In genomic region chr10:73782749-73783085, GRCh38 we compare ENCODE assay signal across 8 cellular contexts. TPM values are rescaled to one million over a fixed set of nuclear protein-coding genes. Genes with fewer than 3 reads are reported as not detected.
A peak's percentile ranks its signal among the peaks of the same experiment; 100 is the strongest.
DNase-seq lines count a peak whose midpoint lies in the region; ATAC-seq lines count a peak whose summit lies in the region.
"Had no signal": no experiment of that assay in that cellular context is flagged by ENCODE, and none has a peak within 500 bp of the region (broad histone marks: within the 10 kb centered on the region; RNA-seq: fewer than 3 reads in every experiment).

No MANE protein-coding gene starts in this region.

- peak overlapping the region; percentile 99 for H3K4me3 Mint-ChIP-seq in activated T-helper 2 cell treated with anti-CD3 and anti-CD28 coated beads, Interferon-gamma antibody, Interleukin-2, Interleukin-4, amounts not matched to agents 10 μg/mL and 5 μg/mL and 100 μg/mL, durations not matched to agents 14 hours and 24 hours and 36 hours (ENCODE audit: low read depth)

- H3K27me3 ChIP-seq in HUES48 (ENCODE audit: control insufficient read depth, insufficient read depth, low read length) (no peaks in the 10 kb centered on the region), iPS-18a (ENCODE audit: control insufficient read depth, insufficient read depth, low read length) (no peaks in the 10 kb centered on the region), stomach smooth muscle (ENCODE audit: control insufficient read depth in 1 of 2, insufficient read depth in 2 of 2, low read length in 2 of 2) (no peaks in the 10 kb centered on the region)

- peak overlapping the region; percentile 84 for H3K9ac ChIP-seq in HUES48 (ENCODE audit: low read depth, low read length)
- H3K9ac ChIP-seq in iPS-18a (ENCODE audit: low read length), result peak overlapping the region; percentile 75
- H3K9ac ChIP-seq in stomach smooth muscle (ENCODE audit: low read length in 2 of 2), result peak overlapping the region; percentile 86 to 91

- intact Hi-C loops in activated T-helper 2 cell treated with anti-CD3 and anti-CD28 coated beads, Interferon-gamma antibody, Interleukin-2, Interleukin-4, amounts not matched to agents 10 μg/mL and 5 μg/mL and 100 μg/mL, durations not matched to agents 14 hours and 24 hours and 36 hours (cut with micrococcal nuclease), result loop anchor here (10.0 kb wide), 4 partner anchors 92 to 1332 kb away; partner anchors contain the start of genes CAMK2G and SAMD8

- H3K4me3 ChIP-seq in HUES48 (ENCODE audit: low read depth, low read length) (peak overlapping the region; percentile 98), iPS-18a (ENCODE audit: low read length) (peak overlapping the region; percentile 76), stomach smooth muscle (ENCODE audit: low read length in 2 of 2) (peak overlapping the region; percentile 89 to 90)

- peaks cover 43% of the 10 kb centered on the region for H3K4me1 Mint-ChIP-seq in activated T-helper 2 cell treated with anti-CD3 and anti-CD28 coated beads, Interferon-gamma antibody, Interleukin-2, Interleukin-4, amounts not matched to agents 10 μg/mL and 5 μg/mL and 100 μg/mL, durations not matched to agents 14 hours and 24 hours and 36 hours (ENCODE audit: low read depth)

- H3K36me3 ChIP-seq in HUES48 (ENCODE audit: control insufficient read depth, insufficient read depth, low read length) (peaks cover 21% of the 10 kb centered on the region), iPS-18a (ENCODE audit: control insufficient read depth, low read depth, low read length) (peaks cover 3% of the 10 kb centered on the region), stomach smooth muscle (ENCODE audit: control insufficient read depth in 2 of 2, insufficient read depth in 2 of 2, low read length in 2 of 2) (peaks cover 3 to 4% of the 10 kb centered on the region in 2 donors)

- DNase-seq in activated T-helper 2 cell treated with anti-CD3 and anti-CD28 coated beads, Interferon-gamma antibody, Interleukin-2, Interleukin-4, amounts not matched to agents 10 μg/mL and 5 μg/mL and 100 μg/mL, durations not matched to agents 14 hours and 24 hours and 36 hours (ENCODE audit: low spot score), result no peak
- no peak for DNase-seq in kidney tubule cell (ENCODE audit: low spot score)
- DNase-seq: activated CD4-positive, CD25-positive, alpha-beta regulatory T cell had no signal

- no peaks in the 10 kb centered on the region for H3K9me3 Mint-ChIP-seq in activated T-helper 2 cell treated with anti-CD3 and anti-CD28 coated beads, Interferon-gamma antibody, Interleukin-2, Interleukin-4, amounts not matched to agents 10 μg/mL and 5 μg/mL and 100 μg/mL, durations not matched to agents 14 hours and 24 hours and 36 hours

- H3K27ac Mint-ChIP-seq in activated T-helper 2 cell treated with anti-CD3 and anti-CD28 coated beads, Interferon-gamma antibody, Interleukin-2, Interleukin-4, amounts not matched to agents 10 μg/mL and 5 μg/mL and 100 μg/mL, durations not matched to agents 14 hours and 24 hours and 36 hours, result peak overlapping the region; percentile 99

- peaks cover 33% of the 10 kb centered on the region for H3K36me3 Mint-ChIP-seq in activated T-helper 2 cell treated with anti-CD3 and anti-CD28 coated beads, Interferon-gamma antibody, Interleukin-2, Interleukin-4, amounts not matched to agents 10 μg/mL and 5 μg/mL and 100 μg/mL, durations not matched to agents 14 hours and 24 hours and 36 hours (ENCODE audit: low read depth)

- peaks cover 18% of the 10 kb centered on the region for H3K4me1 ChIP-seq in HUES48 (ENCODE audit: control insufficient read depth, insufficient read depth, low read length)
- H3K4me1 ChIP-seq in iPS-18a (ENCODE audit: control insufficient read depth, low read depth, low read length), result peaks cover 5% of the 10 kb centered on the region
- H3K4me1 ChIP-seq in stomach smooth muscle (ENCODE audit: control insufficient read depth, insufficient read depth, low read length), result peaks cover 39% of the 10 kb centered on the region

- H3K27me3 Mint-ChIP-seq in activated T-helper 2 cell treated with anti-CD3 and anti-CD28 coated beads, Interferon-gamma antibody, Interleukin-2, Interleukin-4, amounts not matched to agents 10 μg/mL and 5 μg/mL and 100 μg/mL, durations not matched to agents 14 hours and 24 hours and 36 hours (ENCODE audit: low read depth), result no peaks in the 10 kb centered on the region

- H3K9me3 ChIP-seq in HUES48 (ENCODE audit: control insufficient read depth, insufficient read depth, low read length) (no peaks in the 10 kb centered on the region), iPS-18a (ENCODE audit: control insufficient read depth, low read depth, low read length) (no peaks in the 10 kb centered on the region), stomach smooth muscle (ENCODE audit: control insufficient read depth in 2 of 2, low read length in 2 of 2) (no peaks in the 10 kb centered on the region)

- ATAC-seq in GM19351 (IDR thresholded peaks at IDR 0.05; ENCODE audit: unreplicated experiment) (no peak), HG03342 (IDR thresholded peaks at IDR 0.05; ENCODE audit: unreplicated experiment) (no peak)

- no peak overlapping the region for H3K27ac ChIP-seq in HUES48 (ENCODE audit: low read depth, low read length)
- H3K27ac ChIP-seq in iPS-18a (ENCODE audit: low read length), result no peak overlapping the region
- peak overlapping the region; percentile 85 for H3K27ac ChIP-seq in stomach smooth muscle (ENCODE audit: low read length)

RNA-seq across cellular contexts. Expression of gene CHCHD1, which starts 0.9 kb away (rescaled TPM):
- 33.0 and 35.2 TPM in 2 replicates for total RNA-seq in activated T-helper 2 cell treated with anti-CD3 and anti-CD28 coated beads, Interferon-gamma antibody, Interleukin-2, Interleukin-4, amounts not matched to agents 10 μg/mL and 5 μg/mL and 100 μg/mL, durations not matched to agents 14 hours and 24 hours and 36 hours

RNA-seq across cellular contexts. Expression of gene ZSWIM8, which starts 2.7 kb away (rescaled TPM):
- total RNA-seq in activated T-helper 2 cell treated with anti-CD3 and anti-CD28 coated beads, Interferon-gamma antibody, Interleukin-2, Interleukin-4, amounts not matched to agents 10 μg/mL and 5 μg/mL and 100 μg/mL, durations not matched to agents 14 hours and 24 hours and 36 hours, result 50.0 and 55.3 TPM in 2 replicates

RNA-seq across cellular contexts. Expression of gene NDST2, which starts 28.7 kb away (rescaled TPM):
- total RNA-seq in activated T-helper 2 cell treated with anti-CD3 and anti-CD28 coated beads, Interferon-gamma antibody, Interleukin-2, Interleukin-4, amounts not matched to agents 10 μg/mL and 5 μg/mL and 100 μg/mL, durations not matched to agents 14 hours and 24 hours and 36 hours, result 46.5 and 46.9 TPM in 2 replicates

RNA-seq across cellular contexts. Expression of gene SEC24C, which starts 38.5 kb away (rescaled TPM):
- total RNA-seq in activated T-helper 2 cell treated with anti-CD3 and anti-CD28 coated beads, Interferon-gamma antibody, Interleukin-2, Interleukin-4, amounts not matched to agents 10 μg/mL and 5 μg/mL and 100 μg/mL, durations not matched to agents 14 hours and 24 hours and 36 hours, result 119 TPM in 2 replicates
